In genomic region chr6:2639876-2640275, GRCh38 we compare ENCODE assay signal across 16 cellular contexts.
DNase-seq lines count a peak whose midpoint lies in the region; ATAC-seq, FAIRE-seq and TF ChIP-seq lines count a peak whose summit lies in the region.
"Had no signal": no experiment of that assay in that cellular context is flagged by ENCODE, and none has a peak within 500 bp of the region (broad histone marks: within the 10 kb centered on the region; RNA-seq: fewer than 3 reads in every experiment).

No MANE protein-coding gene starts in this region.

- H3K79me2 ChIP-seq in osteoblast (ENCODE audit: insufficient read depth, low read length): no peaks in the 10 kb centered on the region

- no peak overlapping the region for H3K4me2 ChIP-seq in osteoblast (ENCODE audit: insufficient read depth, low read length)
- H3K4me2 ChIP-seq: A549 had no signal

- no peaks in the 10 kb centered on the region for H4K20me1 ChIP-seq in osteoblast (ENCODE audit: insufficient read depth, low read length)

- H3K27me3 ChIP-seq in HUES48 (ENCODE audit: control insufficient read depth, insufficient read depth, low read length) (no peaks in the 10 kb centered on the region; the same call in 1 of the 2 replicates), osteoblast (ENCODE audit: insufficient read depth, low read length) (peaks cover 27% of the 10 kb centered on the region), aorta (ENCODE audit: control insufficient read depth in 1 of 2, insufficient read depth in 2 of 2, low read length in 1 of 2) (no peaks in the 10 kb centered on the region)

- DNase-seq in ecto neural progenitor cell (ENCODE audit: low spot score) (peak; percentile 40), osteoblast (ENCODE audit: insufficient read length, low spot score, missing footprints) (peak; percentile 44), aorta (no peak), iPS-NIHi7 (ENCODE audit: extremely low spot score) (no peak), D721Med (ENCODE audit: insufficient read length, low spot score) (no peak), NK-92 (lab: John Stamatoyannopoulos, UW; ENCODE audit: unreplicated experiment) (no peak), NCI-H526 treated with DMSO at 0.1 percent for 48 hours (lab: John Stamatoyannopoulos, UW) (no peak)
- DNase-seq: Calu3; CD4-positive, CD25-positive, alpha-beta regulatory T cell; DMS79; GM23248; KG1 had no signal

- no peak overlapping the region for H2AFZ ChIP-seq in osteoblast (ENCODE audit: low read length)
- H2AFZ ChIP-seq: GM23248 had no signal

- 19 to 26% methylated on average over 8 of the region's 8 CpGs for WGBS in aorta, 2 donors

- H3K9me3 ChIP-seq in HUES48 (ENCODE audit: control insufficient read depth, insufficient read depth, low read length) (no peaks in the 10 kb centered on the region), osteoblast (ENCODE audit: low read depth, low read length) (no peaks in the 10 kb centered on the region), aorta (ENCODE audit: control insufficient read depth, low read length) (no peaks in the 10 kb centered on the region)
- H3K9me3 ChIP-seq: A549 had no signal

- H3K4me3 ChIP-seq in HUES48 (ENCODE audit: low read depth, low read length) (no peak overlapping the region), osteoblast (ENCODE audit: insufficient read depth, low read length) (no peak overlapping the region), aorta (ENCODE audit: low read length in 2 of 2) (no peak overlapping the region)
- H3K4me3 ChIP-seq: A549, GM12878, GM23248 had no signal

- TF ChIP-seq CTCF in osteoblast (IDR thresholded peaks at IDR 0.05; ENCODE audit: extremely low read depth, low read depth, low read length) (no peak), D721Med (IDR thresholded peaks at IDR 0.05; ENCODE audit: insufficient read depth, missing control alignments) (no peak)

- H3K27ac ChIP-seq in HUES48 (ENCODE audit: low read depth, low read length): peak overlapping the region; percentile 79
- no peak overlapping the region for H3K27ac ChIP-seq in osteoblast (ENCODE audit: low read depth, low read length)
- H3K27ac ChIP-seq in aorta (ENCODE audit: low read depth in 1 of 2, low read length in 2 of 2): peak overlapping the region in 1 of 2 donors; percentile 9
- H3K27ac ChIP-seq: A549, GM23248 had no signal

- H3K36me3 ChIP-seq in HUES48 (ENCODE audit: control insufficient read depth, insufficient read depth, low read length): no peaks in the 10 kb centered on the region
- H3K36me3 ChIP-seq in osteoblast (ENCODE audit: insufficient read depth, low read length): no peaks in the 10 kb centered on the region
- no peaks in the 10 kb centered on the region for H3K36me3 ChIP-seq in aorta (ENCODE audit: control insufficient read depth in 1 of 2, insufficient read depth in 2 of 2, low read length in 1 of 2)

- peak; percentile 27 for ATAC-seq in aorta (ENCODE audit: low FRiP score)
- ATAC-seq: A549, GM12878 had no signal

- intact Hi-C loops in aorta (cut with DNase I): loop anchor here (5.0 to 10.0 kb wide), 3 partner anchors 52 to 745 kb away; no protein-coding TSS in a partner anchor

- no peak overlapping the region for H3K9ac ChIP-seq in HUES48 (ENCODE audit: low read depth, low read length)
- H3K9ac ChIP-seq: GM23248 had no signal

- FAIRE-seq in D721Med (lab: Jason Lieb, UNC): no peak
- FAIRE-seq: A549, GM12878, GM18507 had no signal

- H3K4me1 ChIP-seq in HUES48 (ENCODE audit: control insufficient read depth, insufficient read depth, low read length) (peaks cover 21% of the 10 kb centered on the region), osteoblast (ENCODE audit: insufficient read depth, low read length) (peaks cover 3% of the 10 kb centered on the region), aorta (ENCODE audit: control insufficient read depth in 1 of 2, insufficient read depth in 2 of 2, low read length in 2 of 2) (no peaks in the 10 kb centered on the region)

Comparison
In these comparisons a context has a peak if more than half of its experiments do, and no peak if none do; other contexts are left out.
1. DNase-seq: peak in ecto neural progenitor cell (single experiment) and osteoblast (single experiment); none in aorta (0 of 2), iPS-NIHi7 (single experiment), D721Med (single experiment), NK-92 (single experiment) and NCI-H526 treated with DMSO at 0.1 percent for 48 hours (single experiment).